ENCODE assay signal across 17 cellular contexts in the genomic region with DNA sequence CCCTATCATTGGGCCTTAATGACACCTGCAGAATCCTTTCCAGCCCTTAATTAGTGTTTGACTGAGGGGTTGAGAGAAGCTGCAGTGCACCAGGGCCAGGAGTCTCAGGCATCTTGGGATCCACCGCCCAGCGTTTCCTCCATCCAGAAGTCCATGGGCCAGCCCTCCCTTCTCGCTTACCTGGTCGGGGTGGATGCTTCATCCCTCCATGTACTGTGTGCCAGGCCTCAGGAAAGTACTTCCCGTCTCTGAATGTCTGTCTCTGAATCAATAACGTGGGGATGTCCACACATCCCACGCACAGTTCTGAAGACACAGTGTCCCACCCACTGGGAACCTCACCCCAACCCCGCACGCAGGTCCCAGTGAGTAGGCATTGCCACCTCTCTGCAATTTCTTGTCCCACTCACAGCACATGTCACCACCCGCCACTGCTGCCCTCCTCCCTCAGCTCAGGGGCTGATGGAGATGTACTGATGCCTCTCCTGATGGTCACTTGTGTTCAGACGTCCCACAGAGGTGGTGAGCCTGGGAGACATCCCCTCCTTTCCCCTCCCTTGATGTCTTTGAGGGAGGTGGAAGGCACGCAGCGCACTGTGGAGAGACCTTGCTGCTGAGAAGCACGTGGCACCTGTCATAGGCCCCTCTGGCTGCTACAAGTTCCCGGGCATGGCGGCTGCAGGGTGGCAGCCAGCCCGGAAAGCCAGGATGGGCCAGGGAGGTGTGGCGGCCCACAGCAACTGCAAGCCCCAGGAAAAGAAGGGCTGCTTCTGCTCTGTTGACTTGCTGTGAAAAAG. TPM values are rescaled to one million over a fixed set of nuclear protein-coding genes. Genes with fewer than 3 reads are reported as not detected.
DNase-seq lines count a peak whose midpoint lies in the region; ATAC-seq and TF ChIP-seq lines count a peak whose summit lies in the region.
"Had no signal": no experiment of that assay in that cellular context is flagged by ENCODE, and none has a peak within 500 bp of the region (broad histone marks: within the 10 kb centered on the region; RNA-seq: fewer than 3 reads in every experiment).

No MANE protein-coding gene starts in this region.

- no peak overlapping the region for H3K4me3 Mint-ChIP-seq in activated CD4-positive, alpha-beta T cell treated with anti-CD3 and anti-CD28 coated beads, Interleukin-2, amount 10 ng/mL, durations not matched to agents 24 days and 14 days
- no peak overlapping the region for H3K4me3 Mint-ChIP-seq in activated CD4-positive, alpha-beta T cell treated with anti-CD3 and anti-CD28 coated beads for 36 hours
- H3K4me3 Mint-ChIP-seq in IgD-negative memory B cell (peak overlapping the region; percentile 55 to 76 (median 66)), endothelial cell (ENCODE audit: unreplicated experiment) (peak overlapping the region; percentile 67)

- H3K27me3 Mint-ChIP-seq in activated CD4-positive, alpha-beta T cell treated with anti-CD3 and anti-CD28 coated beads, Interleukin-2, amount 10 ng/mL, durations not matched to agents 24 days and 14 days = peaks cover 9% of the 10 kb centered on the region
- H3K27me3 Mint-ChIP-seq in activated CD4-positive, alpha-beta T cell treated with anti-CD3 and anti-CD28 coated beads for 36 hours = no peaks in the 10 kb centered on the region
- H3K27me3 Mint-ChIP-seq in IgD-negative memory B cell (peaks cover 2% of the 10 kb centered on the region), endothelial cell (ENCODE audit: unreplicated experiment) (peaks cover 12% of the 10 kb centered on the region)

- H3K4me1 Mint-ChIP-seq in activated CD4-positive, alpha-beta T cell treated with anti-CD3 and anti-CD28 coated beads, Interleukin-2, amount 10 ng/mL, durations not matched to agents 24 days and 14 days = peaks cover 12% of the 10 kb centered on the region
- H3K4me1 Mint-ChIP-seq in activated CD4-positive, alpha-beta T cell treated with anti-CD3 and anti-CD28 coated beads for 36 hours = peaks cover 14% of the 10 kb centered on the region
- H3K4me1 Mint-ChIP-seq in IgD-negative memory B cell (peaks cover 9 to 18% (median 13%) of the 10 kb centered on the region in 3 donors), endothelial cell (ENCODE audit: unreplicated experiment) (no peaks in the 10 kb centered on the region)

- CTCF ChIA-PET in activated CD4-positive, alpha-beta T cell treated with anti-CD3 and anti-CD28 coated beads for 36 hours (lab: Charles Lee) = interaction anchor here (0.7 kb wide), 1 partner anchor 76 kb away, joined by 3 read pairs; no protein-coding TSS in a partner anchor

- H3K36me3 Mint-ChIP-seq in activated CD4-positive, alpha-beta T cell treated with anti-CD3 and anti-CD28 coated beads, Interleukin-2, amount 10 ng/mL, durations not matched to agents 24 days and 14 days (ENCODE audit: low read depth) = peaks cover 6% of the 10 kb centered on the region
- peaks cover 4% of the 10 kb centered on the region for H3K36me3 Mint-ChIP-seq in activated CD4-positive, alpha-beta T cell treated with anti-CD3 and anti-CD28 coated beads for 36 hours (ENCODE audit: low read depth)
- H3K36me3 Mint-ChIP-seq in IgD-negative memory B cell = no peaks in the 10 kb centered on the region
- H3K36me3 Mint-ChIP-seq in endothelial cell (ENCODE audit: low read depth, unreplicated experiment) = no peaks in the 10 kb centered on the region

- no peaks in the 10 kb centered on the region for H3K9me3 ChIP-seq in skeletal muscle tissue (ENCODE audit: control insufficient read depth in 3 of 3, low read length in 3 of 3)
- no peaks in the 10 kb centered on the region for H3K9me3 ChIP-seq in thyroid gland

- H3K36me3 ChIP-seq in skeletal muscle tissue (ENCODE audit: control insufficient read depth in 3 of 3, insufficient read depth in 3 of 3, low read length in 3 of 3) = peaks cover 0 to 2% (median 0%) of the 10 kb centered on the region in 3 donors
- no peaks in the 10 kb centered on the region for H3K36me3 ChIP-seq in thyroid gland
- H3K36me3 ChIP-seq: WERI-Rb-1 had no signal

- H3K4me1 ChIP-seq in skeletal muscle tissue (ENCODE audit: control insufficient read depth in 3 of 3, insufficient read depth in 3 of 3, low read length in 3 of 3) (peaks cover 19 to 27% (median 24%) of the 10 kb centered on the region in 3 donors), thyroid gland (peaks cover 19 to 22% of the 10 kb centered on the region in 2 donors)

- POLR2A ChIA-PET in activated CD4-positive, alpha-beta T cell treated with anti-CD3 and anti-CD28 coated beads for 36 hours (lab: Charles Lee) = no interaction called here

- peak overlapping the region in 2 of 3 donors; percentile 86 to 91 for H3K9ac ChIP-seq in skeletal muscle tissue (ENCODE audit: low read depth in 1 of 3, low read length in 3 of 3)

- no peak for TF ChIP-seq POLR2A in thyroid gland (IDR thresholded peaks at IDR 0.05)

- H3K27ac Mint-ChIP-seq in activated CD4-positive, alpha-beta T cell treated with anti-CD3 and anti-CD28 coated beads, Interleukin-2, amount 10 ng/mL, durations not matched to agents 24 days and 14 days = no peak overlapping the region
- no peak overlapping the region for H3K27ac Mint-ChIP-seq in activated CD4-positive, alpha-beta T cell treated with anti-CD3 and anti-CD28 coated beads for 36 hours
- H3K27ac Mint-ChIP-seq in IgD-negative memory B cell = peak overlapping the region in 2 of 3 donors; percentile 53 to 60
- no peak overlapping the region for H3K27ac Mint-ChIP-seq in endothelial cell (ENCODE audit: unreplicated experiment)

- H3K4me3 ChIP-seq in skeletal muscle tissue (ENCODE audit: low read length in 3 of 3) = peak overlapping the region in 2 of 3 donors; percentile 77 to 88
- no peak overlapping the region for H3K4me3 ChIP-seq in thyroid gland (replicated peaks in 1 of 3)

- WGBS in thyroid gland, 2 donors = 72 to 85% methylated on average over 10 to 12 of the region's 18 CpGs

- intact Hi-C loops in activated CD4-positive, alpha-beta T cell treated with anti-CD3 and anti-CD28 coated beads, Interleukin-2, amount 10 ng/mL, durations not matched to agents 24 days and 14 days (cut with micrococcal nuclease) = no loop called here
- intact Hi-C loops in activated CD4-positive, alpha-beta T cell treated with anti-CD3 and anti-CD28 coated beads for 36 hours (cut with DNase I, micrococcal nuclease) = loop anchor here (5.0 to 10.0 kb wide), 3 partner anchors 51 to 699 kb away; a partner anchor contains a TSS
- intact Hi-C loops in thyroid gland (cut with DNase I) = no loop called here

- no peaks in the 10 kb centered on the region for H3K9me3 Mint-ChIP-seq in activated CD4-positive, alpha-beta T cell treated with anti-CD3 and anti-CD28 coated beads, Interleukin-2, amount 10 ng/mL, durations not matched to agents 24 days and 14 days
- no peaks in the 10 kb centered on the region for H3K9me3 Mint-ChIP-seq in activated CD4-positive, alpha-beta T cell treated with anti-CD3 and anti-CD28 coated beads for 36 hours (ENCODE audit: low read depth)
- H3K9me3 Mint-ChIP-seq in IgD-negative memory B cell (peaks cover 0 to 2% (median 0%) of the 10 kb centered on the region in 3 donors), endothelial cell (ENCODE audit: unreplicated experiment) (no peaks in the 10 kb centered on the region)

- H3K27ac ChIP-seq in skeletal muscle tissue (ENCODE audit: low read depth, low read length) = peak overlapping the region; percentile 76
- H3K27ac ChIP-seq in thyroid gland = no peak overlapping the region
- H3K27ac ChIP-seq: HL-60, WERI-Rb-1 had no signal

- H3K27me3 ChIP-seq in skeletal muscle tissue (ENCODE audit: control insufficient read depth in 3 of 3, insufficient read depth in 3 of 3, low read length in 3 of 3) (peaks cover 0 to 3% (median 0%) of the 10 kb centered on the region in 3 donors), thyroid gland (no peaks in the 10 kb centered on the region)

- ATAC-seq in activated CD4-positive, alpha-beta T cell treated with anti-CD3 and anti-CD28 coated beads for 36 hours = no peak
- ATAC-seq in omental fat pad (ENCODE audit: low FRiP score) (no peak), HG03175 (IDR thresholded peaks at IDR 0.05; ENCODE audit: unreplicated experiment) (no peak)

- TF ChIP-seq CTCF in endothelial cell (IDR thresholded peaks at IDR 0.05; ENCODE audit: unreplicated experiment) (no peak), omental fat pad (IDR thresholded peaks at IDR 0.05) (no peak), thyroid gland (IDR thresholded peaks at IDR 0.05) (no peak)

- DNase-seq in activated CD4-positive, alpha-beta T cell treated with anti-CD3 and anti-CD28 coated beads, Interleukin-2, amount 10 ng/mL, durations not matched to agents 24 days and 14 days = peak; percentile 56
- no peak for DNase-seq in activated CD4-positive, alpha-beta T cell treated with anti-CD3 and anti-CD28 coated beads for 36 hours
- DNase-seq in endothelial cell (ENCODE audit: low spot score) (no peak), omental fat pad (ENCODE audit: low spot score) (no peak), thyroid gland (no peak)
- DNase-seq: activated gamma-delta T cell, foreskin fibroblast, GDM1, WERI-Rb-1 had no signal

RNA-seq across cellular contexts. Expression of a gene that starts 29.5 kb away (rescaled TPM):
- not detected in 2 replicates for total RNA-seq in activated CD4-positive, alpha-beta T cell treated with anti-CD3 and anti-CD28 coated beads, Interleukin-2, amount 10 ng/mL, durations not matched to agents 24 days and 14 days
- total RNA-seq in activated CD4-positive, alpha-beta T cell treated with anti-CD3 and anti-CD28 coated beads for 36 hours = not detected
- not detected for polyA plus RNA-seq in IgD-negative memory B cell
- total RNA-seq in endothelial cell (ENCODE audit: unreplicated experiment) = not detected
- not detected for total RNA-seq in skeletal muscle tissue
- not detected for total RNA-seq in omental fat pad
- not detected for total RNA-seq in thyroid gland
- total RNA-seq: kidney epithelial cell, NCI-H460, pulmonary artery endothelial cell had no signal
- polyA plus RNA-seq: AG04450 had no signal

RNA-seq across cellular contexts. Expression of a gene that starts 50.8 kb away (rescaled TPM):
- 28.6 and 30.9 TPM in 2 replicates for total RNA-seq in activated CD4-positive, alpha-beta T cell treated with anti-CD3 and anti-CD28 coated beads, Interleukin-2, amount 10 ng/mL, durations not matched to agents 24 days and 14 days
- 10 to 100 TPM; 30.3 to 31.2 TPM for total RNA-seq in activated CD4-positive, alpha-beta T cell treated with anti-CD3 and anti-CD28 coated beads for 36 hours
- polyA plus RNA-seq in IgD-negative memory B cell = 42.9 TPM
- total RNA-seq in endothelial cell (ENCODE audit: unreplicated experiment) (32.2 TPM), skeletal muscle tissue (44.9 TPM), omental fat pad (10 to 100 TPM; 23.7 to 63.2 (median 31.2) TPM), thyroid gland (10 to 100 TPM; 50.4 to 72.6 (median 65.0) TPM)

RNA-seq across cellular contexts. Expression of a gene that starts 50.9 kb away (rescaled TPM):
- total RNA-seq in activated CD4-positive, alpha-beta T cell treated with anti-CD3 and anti-CD28 coated beads, Interleukin-2, amount 10 ng/mL, durations not matched to agents 24 days and 14 days = 34.8 and 35.1 TPM in 2 replicates
- 10 to 100 TPM; 14.4 to 18.1 TPM for total RNA-seq in activated CD4-positive, alpha-beta T cell treated with anti-CD3 and anti-CD28 coated beads for 36 hours
- polyA plus RNA-seq in IgD-negative memory B cell = 29.3 TPM
- total RNA-seq in endothelial cell (ENCODE audit: unreplicated experiment) (13.4 TPM), skeletal muscle tissue (19.3 TPM), omental fat pad (10 to 100 TPM; 22.7 to 33.9 (median 25.1) TPM), thyroid gland (10 to 100 TPM; 20.6 to 31.7 (median 28.8) TPM)

Comparison
In these comparisons a context has a peak if more than half of its experiments do, and no peak if none do; other contexts are left out.
1. intact Hi-C loops: an anchor here in activated CD4-positive, alpha-beta T cell treated with anti-CD3 and anti-CD28 coated beads for 36 hours (5.0 to 10.0 kb wide); none called in activated CD4-positive, alpha-beta T cell treated with anti-CD3 and anti-CD28 coated beads, Interleukin-2, amount 10 ng/mL, durations not matched to agents 24 days and 14 days and thyroid gland.
2. H3K27ac Mint-ChIP-seq: peak in IgD-negative memory B cell (2 of 3); none in activated CD4-positive, alpha-beta T cell treated with anti-CD3 and anti-CD28 coated beads, Interleukin-2, amount 10 ng/mL, durations not matched to agents 24 days and 14 days (single experiment), activated CD4-positive, alpha-beta T cell treated with anti-CD3 and anti-CD28 coated beads for 36 hours (single experiment) and endothelial cell (single experiment).
3. H3K4me3 Mint-ChIP-seq: peak in IgD-negative memory B cell (4 of 4) and endothelial cell (single experiment); none in activated CD4-positive, alpha-beta T cell treated with anti-CD3 and anti-CD28 coated beads, Interleukin-2, amount 10 ng/mL, durations not matched to agents 24 days and 14 days (single experiment) and activated CD4-positive, alpha-beta T cell treated with anti-CD3 and anti-CD28 coated beads for 36 hours (single experiment).
4. H3K4me3 ChIP-seq: peak in skeletal muscle tissue (2 of 3); none in thyroid gland (0 of 3).